11 cellular contexts compared by ENCODE assay signal in genomic region chr11:19577849-19578619, GRCh38.
DNase-seq lines count a peak whose midpoint lies in the region; ATAC-seq, FAIRE-seq and TF ChIP-seq lines count a peak whose summit lies in the region.
"Had no signal": no experiment of that assay in that cellular context is flagged by ENCODE, and none has a peak within 500 bp of the region (broad histone marks: within the 10 kb centered on the region; RNA-seq: fewer than 3 reads in every experiment).

No MANE protein-coding gene starts in this region.

- ATAC-seq in GM19467 (IDR thresholded peaks at IDR 0.05; ENCODE audit: unreplicated experiment) (no peak), GM21526 (IDR thresholded peaks at IDR 0.05; ENCODE audit: low FRiP score, unreplicated experiment) (no peak)
- ATAC-seq: activated T-helper 17 cell treated with anti-CD3 and anti-CD28 coated beads, Interleukin-2, amount 50 U/mL, for 72 hours; Panc1 had no signal

- H3K4me3 ChIP-seq in H1 (ENCODE audit: extremely low read depth in 1 of 4, insufficient read depth in 2 of 4, low read depth in 3 of 4, low read length in 4 of 4) (no peak overlapping the region), tibial artery (peak overlapping the region in 1 of 2 donors; percentile 15)

- intact Hi-C loops in tibial artery (cut with DNase I; ENCODE audit: low total_unique reads), result no loop called here

- TF ChIP-seq RAD21 in H1 (IDR thresholded peaks at IDR 0.05 in 1 of 2, conservative IDR thresholded peaks at IDR 0.05 in 1 of 2; ENCODE audit: low read depth in 2 of 2, low read length in 2 of 2), result no peak

- H3K4ac ChIP-seq in H1 (replicated peaks; ENCODE audit: insufficient read length, low read depth, low read length), result no peak overlapping the region

- H3K27ac ChIP-seq in H1 (ENCODE audit: low read depth, low read length) (no peak overlapping the region), tibial artery (peak overlapping the region; percentile 84 to 88)

- no peak for FAIRE-seq in H1 (lab: Jason Lieb, UNC)

- WGBS in H1 (ENCODE audit: extremely low coverage in 1 of 2, insufficient coverage in 1 of 2, insufficient read length in 1 of 2, insufficient replicate concordance in 2 of 2, low coverage in 1 of 2, low lambda C conversion rate in 2 of 2, missing lambda C conversion rate in 1 of 2), 2 experiments, result 82% methylated on average over 12 of the region's 12 CpGs; no CpG with 5 or more reads in 1 of the 2 experiments

- H3K4me1 Mint-ChIP-seq in mesothelial cell of epicardium, result peaks cover 18% of the 10 kb centered on the region
- H3K4me1 Mint-ChIP-seq: activated T-helper 17 cell treated with anti-CD3 and anti-CD28 coated beads, Interleukin-2, amount 50 U/mL, for 72 hours; immature natural killer cell had no signal

- DNase-seq in NCI-H2081 treated with DMSO at 0.1 percent for 48 hours (lab: John Stamatoyannopoulos, UW), result peak; percentile 27
- DNase-seq in H1 (ENCODE audit: low read depth in 1 of 2, low spot score in 2 of 2), result no peak
- no peak for DNase-seq in mesothelial cell of epicardium (ENCODE audit: low spot score in 2 of 2, unreplicated experiment in 2 of 2)
- DNase-seq in tibial artery, result peak; percentile 69 to 79
- no peak for DNase-seq in NCI-H2107 treated with DMSO at 0.1 percent for 48 hours (lab: John Stamatoyannopoulos, UW; ENCODE audit: unreplicated experiment)
- DNase-seq in NCI-H82 treated with DMSO at 0.1 percent for 48 hours (lab: John Stamatoyannopoulos, UW; ENCODE audit: unreplicated experiment), result no peak
- DNase-seq: immature natural killer cell had no signal

- TF ChIP-seq POLR2A in H1 (IDR thresholded peaks at IDR 0.05; ENCODE audit: control extremely low read depth in 1 of 2, low read depth in 2 of 2, low read length in 2 of 2), result no peak

- H3K27me3 ChIP-seq in H1 (replicated peaks in 1 of 4; ENCODE audit: control insufficient read depth in 3 of 4, extremely low read depth in 1 of 4, insufficient read depth in 3 of 4, low read length in 3 of 4) (no peaks in the 10 kb centered on the region), tibial artery (no peaks in the 10 kb centered on the region)

- H3K9me3 ChIP-seq in H1 (ENCODE audit: insufficient read depth in 2 of 2, low read depth in 1 of 2, low read length in 1 of 2) (no peaks in the 10 kb centered on the region), tibial artery (no peaks in the 10 kb centered on the region)

- no peak overlapping the region for H2BK5ac ChIP-seq in H1 (ENCODE audit: low read depth, low read length)

- peak overlapping the region; percentile 59 for H4K8ac ChIP-seq in H1 (ENCODE audit: extremely low read depth, insufficient read depth, low read length)

- H3K4me1 ChIP-seq in H1 (replicated peaks in 1 of 4; ENCODE audit: control insufficient read depth in 3 of 4, insufficient read depth in 4 of 4, low read length in 3 of 4) (peaks cover 0 to 3% (median 0%) of the 10 kb centered on the region in 4 experiments; a peak in 1 of 7 replicates), tibial artery (peaks cover 4 to 69% (median 48%) of the 10 kb centered on the region in 4 donors)

- CTCF ChIA-PET in H1 (lab: Charles Lee; ENCODE audit: partially characterized antibody), result interaction anchor here (0.9 to 8.0 kb wide), 3 partner anchors 14 to 45 kb away, joined by 3 to 55 read pairs (median 4); no protein-coding TSS in a partner anchor

- H3K56ac ChIP-seq in H1 (replicated peaks; ENCODE audit: insufficient read length, low read depth, low read length), result no peak overlapping the region

- no peak overlapping the region for H3K9ac ChIP-seq in H1 (replicated peaks in 1 of 4; ENCODE audit: extremely low read depth in 1 of 4, low read depth in 3 of 4, low read length in 3 of 4)

- no peak overlapping the region for H4K5ac ChIP-seq in H1 (ENCODE audit: insufficient read length, low read depth, low read length)

- no peaks in the 10 kb centered on the region for H3K79me2 ChIP-seq in H1 (ENCODE audit: control insufficient read depth in 1 of 2, insufficient read depth in 2 of 2, low read length in 2 of 2)

- peaks cover 2% of the 10 kb centered on the region; the same call in 1 of the 2 replicates for H3K23me2 ChIP-seq in H1 (ENCODE audit: low read depth, low read length)

- H2AK5ac ChIP-seq in H1 (ENCODE audit: low read depth, low read length), result no peak overlapping the region

- no peak overlapping the region for H4K91ac ChIP-seq in H1 (replicated peaks; ENCODE audit: insufficient read length, low read length)

- H3K36me3 Mint-ChIP-seq in mesothelial cell of epicardium, result no peaks in the 10 kb centered on the region
- H3K36me3 Mint-ChIP-seq: immature natural killer cell had no signal

- H3K27me3 Mint-ChIP-seq in mesothelial cell of epicardium (ENCODE audit: low read depth), result peaks cover 7% of the 10 kb centered on the region
- H3K27me3 Mint-ChIP-seq: activated T-helper 17 cell treated with anti-CD3 and anti-CD28 coated beads, Interleukin-2, amount 50 U/mL, for 72 hours had no signal

- no peak overlapping the region for H3K4me3 Mint-ChIP-seq in mesothelial cell of epicardium
- H3K4me3 Mint-ChIP-seq: activated T-helper 17 cell treated with anti-CD3 and anti-CD28 coated beads, Interleukin-2, amount 50 U/mL, for 72 hours; immature natural killer cell had no signal

- no peak for TF ChIP-seq EP300 in H1 (IDR thresholded peaks at IDR 0.05; ENCODE audit: borderline replicate concordance in 1 of 2, low read depth in 2 of 2, low read length in 2 of 2)

- H4K20me1 ChIP-seq in H1 (replicated peaks in 1 of 2; ENCODE audit: control insufficient read depth in 1 of 2, insufficient read depth in 2 of 2, low read length in 2 of 2), result no peaks in the 10 kb centered on the region

- H3K36me3 ChIP-seq in H1 (ENCODE audit: control insufficient read depth in 2 of 4, insufficient read depth in 4 of 4, low read length in 3 of 4) (no peaks in the 10 kb centered on the region), tibial artery (no peaks in the 10 kb centered on the region)

- H3K18ac ChIP-seq in H1 (ENCODE audit: extremely low read depth, low read length), result no peak overlapping the region

- H3K27ac Mint-ChIP-seq in mesothelial cell of epicardium, result peak overlapping the region; percentile 78
- H3K27ac Mint-ChIP-seq: activated T-helper 17 cell treated with anti-CD3 and anti-CD28 coated beads, Interleukin-2, amount 50 U/mL, for 72 hours; immature natural killer cell had no signal

- TF ChIP-seq CTCF in H1 (IDR thresholded peaks at IDR 0.05; ENCODE audit: control extremely low read depth in 1 of 3, insufficient read depth in 1 of 3, low read depth in 1 of 3, low read length in 3 of 3) (no peak), mesothelial cell of epicardium (IDR thresholded peaks at IDR 0.05; ENCODE audit: unreplicated experiment) (no peak), tibial artery (IDR thresholded peaks at IDR 0.05) (peak in 1 of 2 experiments; percentile 16)

- no peaks in the 10 kb centered on the region for H3K9me3 Mint-ChIP-seq in mesothelial cell of epicardium
- H3K9me3 Mint-ChIP-seq: activated T-helper 17 cell treated with anti-CD3 and anti-CD28 coated beads, Interleukin-2, amount 50 U/mL, for 72 hours; immature natural killer cell had no signal

- H3K23ac ChIP-seq in H1 (ENCODE audit: insufficient read length), result no peak overlapping the region

- H2BK120ac ChIP-seq in H1 (replicated peaks; ENCODE audit: low read depth, low read length), result no peak overlapping the region

- no peak overlapping the region for H2BK15ac ChIP-seq in H1 (ENCODE audit: low read length)

- 0 out of 2 replicates have a peak overlapping the region, but pooled peaks have one; percentile 63 for H2AFZ ChIP-seq in H1 (ENCODE audit: low read length)

- H3K79me1 ChIP-seq in H1 (ENCODE audit: low read depth, low read length), result no peaks in the 10 kb centered on the region

- H3K4me2 ChIP-seq in H1 (ENCODE audit: insufficient read depth in 1 of 2, low read depth in 2 of 2, low read length in 2 of 2), result no peak overlapping the region

- H2BK20ac ChIP-seq in H1 (ENCODE audit: low read length), result peak overlapping the region; percentile 35; the same call in 1 of the 2 replicates

- no peak overlapping the region for H2BK12ac ChIP-seq in H1 (ENCODE audit: low read depth, low read length)

- POLR2A ChIA-PET in H1 (lab: Charles Lee; ENCODE audit: partially characterized antibody), result no interaction called here

- H3K14ac ChIP-seq in H1 (ENCODE audit: insufficient read length), result no peak overlapping the region

TF ChIP-seq in H1, 55 proteins besides CTCF, POLR2A, EP300 and RAD21 (continues in another document):
- TF ChIP-seq PHF8 (conservative IDR thresholded peaks at IDR 0.05; ENCODE audit: low read depth, low read length) (no peak), KDM4A (IDR thresholded peaks at IDR 0.05; ENCODE audit: low read depth, low read length, severe bottlenecking) (no peak), SIRT6 (IDR thresholded peaks at IDR 0.05; ENCODE audit: low read length) (no peak), FOSL1 (IDR thresholded peaks at IDR 0.05; ENCODE audit: insufficient read depth, low read depth, low read length) (no peak), POU5F1 (IDR thresholded peaks at IDR 0.05; ENCODE audit: low read depth, low read length) (no peak), RNF2 (IDR thresholded peaks at IDR 0.05; ENCODE audit: borderline replicate concordance, low read depth, low read length, missing control alignments, poor library complexity, severe bottlenecking) (no peak), SIN3A (conservative IDR thresholded peaks at IDR 0.05 in 1 of 2, IDR thresholded peaks at IDR 0.05 in 1 of 2; ENCODE audit: low read depth in 1 of 2, low read length in 2 of 2) (no peak), CBX5 (IDR thresholded peaks at IDR 0.05; ENCODE audit: low read depth, low read length) (no peak), TEAD4 (IDR thresholded peaks at IDR 0.05; ENCODE audit: low read depth, low read length) (no peak), CHD1 (IDR thresholded peaks at IDR 0.05; ENCODE audit: low read depth, low read length) (no peak)
- TF ChIP-seq, protein P1, sequence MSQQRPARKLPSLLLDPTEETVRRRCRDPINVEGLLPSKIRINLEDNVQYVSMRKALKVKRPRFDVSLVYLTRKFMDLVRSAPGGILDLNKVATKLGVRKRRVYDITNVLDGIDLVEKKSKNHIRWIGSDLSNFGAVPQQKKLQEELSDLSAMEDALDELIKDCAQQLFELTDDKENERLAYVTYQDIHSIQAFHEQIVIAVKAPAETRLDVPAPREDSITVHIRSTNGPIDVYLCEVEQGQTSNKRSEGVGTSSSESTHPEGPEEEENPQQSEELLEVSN (IDR thresholded peaks at IDR 0.05), result no peak
- TF ChIP-seq, protein P2, sequence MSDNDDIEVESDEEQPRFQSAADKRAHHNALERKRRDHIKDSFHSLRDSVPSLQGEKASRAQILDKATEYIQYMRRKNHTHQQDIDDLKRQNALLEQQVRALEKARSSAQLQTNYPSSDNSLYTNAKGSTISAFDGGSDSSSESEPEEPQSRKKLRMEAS (IDR thresholded peaks at IDR 0.05), result no peak

Comparison
In these comparisons a context has a peak if more than half of its experiments do, and no peak if none do; other contexts are left out.
1. DNase-seq: peak in NCI-H2081 treated with DMSO at 0.1 percent for 48 hours (single experiment) and tibial artery (2 of 2); none in H1 (0 of 2), mesothelial cell of epicardium (0 of 2), NCI-H2107 treated with DMSO at 0.1 percent for 48 hours (single experiment) and NCI-H82 treated with DMSO at 0.1 percent for 48 hours (single experiment).